28 cellular contexts compared by ENCODE assay signal in the genomic region with DNA sequence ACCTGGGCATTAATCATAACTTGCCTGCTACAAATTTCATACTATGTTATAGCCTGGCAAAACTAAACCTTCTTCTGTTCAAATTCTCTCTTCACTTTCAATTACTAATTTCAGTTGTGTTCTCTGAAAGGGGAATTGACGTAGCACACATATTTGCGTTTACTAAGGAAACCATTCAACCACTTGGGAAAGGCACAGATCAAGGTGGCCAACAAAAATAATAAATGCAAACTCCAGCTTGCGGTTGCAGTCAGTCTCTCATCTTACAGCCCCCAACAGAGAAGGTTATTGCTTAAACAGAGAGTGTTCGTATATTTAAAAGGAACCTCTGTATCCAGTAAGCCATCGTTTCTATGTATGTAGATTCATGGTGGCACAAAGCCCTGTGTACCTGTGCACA. TPM values are rescaled to one million over a fixed set of nuclear protein-coding genes. Genes with fewer than 3 reads are reported as not detected.
DNase-seq lines count a peak whose midpoint lies in the region; ATAC-seq, FAIRE-seq and TF ChIP-seq lines count a peak whose summit lies in the region.
"Had no signal": no experiment of that assay in that cellular context is flagged by ENCODE, and none has a peak within 500 bp of the region (broad histone marks: within the 10 kb centered on the region; RNA-seq: fewer than 3 reads in every experiment).

No MANE protein-coding gene starts in this region.

- H3K27ac Mint-ChIP-seq in astrocyte (ENCODE audit: unreplicated experiment), result no peak overlapping the region
- H3K27ac Mint-ChIP-seq: CD4-positive, alpha-beta memory T cell had no signal

- H3K27me3 ChIP-seq in astrocyte (ENCODE audit: insufficient read depth, low read length), result no peaks in the 10 kb centered on the region

- H3K27me3 Mint-ChIP-seq in astrocyte (ENCODE audit: low read depth, unreplicated experiment), result no peaks in the 10 kb centered on the region

- H3K9ac ChIP-seq in astrocyte (ENCODE audit: low read length), result no peak overlapping the region
- H3K9ac ChIP-seq: BLaER1 treated with 17β-estradiol and CSF1 and Interleukin-3, amounts not matched to agents 10 nM and 100 nM had no signal

- no peaks in the 10 kb centered on the region for H3K9me3 Mint-ChIP-seq in astrocyte (ENCODE audit: unreplicated experiment)

- peak; percentile 49 for ATAC-seq in HG03280 (IDR thresholded peaks at IDR 0.05; ENCODE audit: unreplicated experiment)
- ATAC-seq: A549, HCT116, K562 had no signal

- peaks cover 37% of the 10 kb centered on the region for H3K4me1 ChIP-seq in astrocyte (ENCODE audit: insufficient read depth, low read length)

- H3K36me3 ChIP-seq in astrocyte (ENCODE audit: insufficient read depth, low read length), result no peaks in the 10 kb centered on the region
- H3K36me3 ChIP-seq: BLaER1 treated with 17β-estradiol and CSF1 and Interleukin-3, amounts not matched to agents 10 nM and 100 nM had no signal

- H3K4me2 ChIP-seq in astrocyte (ENCODE audit: low read length), result peak overlapping the region; percentile 82
- H3K4me2 ChIP-seq: A549; BLaER1 treated with 17β-estradiol and CSF1 and Interleukin-3, amounts not matched to agents 10 nM and 100 nM had no signal

- FAIRE-seq in astrocyte (lab: Jason Lieb, UNC), result no peak
- FAIRE-seq: A549, HTR-8/SVneo, K562, RCC 7860 had no signal

- H3K36me3 Mint-ChIP-seq in astrocyte (ENCODE audit: low read depth, unreplicated experiment), result no peaks in the 10 kb centered on the region
- H3K36me3 Mint-ChIP-seq: CD4-positive, alpha-beta memory T cell had no signal

- peak; percentile 41 for DNase-seq in astrocyte (ENCODE audit: low read depth)
- peak; percentile 60 for DNase-seq in fibroblast of mammary gland (ENCODE audit: low read depth)
- no peak for DNase-seq in ecto neural progenitor cell (ENCODE audit: low spot score)
- DNase-seq in activated naive CD4-positive, alpha-beta T cell (lab: John Stamatoyannopoulos, UW), result no peak
- DNase-seq in substantia nigra (lab: John Stamatoyannopoulos, UW), result no peak
- DNase-seq in DMS53 (lab: John Stamatoyannopoulos, UW), result no peak
- DNase-seq: AML-193; CD4-positive, alpha-beta memory T cell; COR-L47; DMS79; EL; GDM1; Kasumi-1; MV-4-11; NCI-H1105; NCI-H1436 treated with DMSO at 0.1 percent for 48 hours; NCI-H187 treated with DMSO at 0.1 percent for 48 hours; NCI-H524 treated with DMSO at 0.1 percent for 48 hours; OCI-M1; SIG-M5 had no signal

- no peaks in the 10 kb centered on the region for H4K20me1 ChIP-seq in astrocyte (ENCODE audit: insufficient read depth, low read length)
- H4K20me1 ChIP-seq: BLaER1 treated with 17β-estradiol and CSF1 and Interleukin-3, amounts not matched to agents 10 nM and 100 nM had no signal

- H3K9me3 ChIP-seq in astrocyte (ENCODE audit: insufficient read depth, low read depth, low read length), result no peaks in the 10 kb centered on the region
- H3K9me3 ChIP-seq: A549 had no signal

- H2AFZ ChIP-seq in astrocyte (ENCODE audit: low read depth, low read length), result no peak overlapping the region

- TF ChIP-seq CTCF in astrocyte (IDR thresholded peaks at IDR 0.05; ENCODE audit: insufficient read depth, low read depth, low read length) (no peak), fibroblast of mammary gland (conservative IDR thresholded peaks at IDR 0.05; ENCODE audit: control insufficient read depth, insufficient read depth, low read depth, low read length) (no peak)

- H3K79me2 ChIP-seq in astrocyte (ENCODE audit: insufficient read depth, low read length), result peaks cover 62% of the 10 kb centered on the region

- H3K27ac ChIP-seq in astrocyte (ENCODE audit: low read depth, low read length) (peak overlapping the region; percentile 2), substantia nigra (ENCODE audit: low read depth, low read length, poor library complexity, severe bottlenecking) (no peak overlapping the region)
- H3K27ac ChIP-seq: A549; BLaER1 treated with 17β-estradiol and CSF1 and Interleukin-3, amounts not matched to agents 10 nM and 100 nM; SK-N-MC had no signal

- H3K4me3 Mint-ChIP-seq in astrocyte (ENCODE audit: unreplicated experiment), result no peak overlapping the region
- H3K4me3 Mint-ChIP-seq: CD4-positive, alpha-beta memory T cell had no signal

- H3K4me3 ChIP-seq in astrocyte (ENCODE audit: insufficient read depth, low read depth, low read length) (no peak overlapping the region), fibroblast of mammary gland (ENCODE audit: control insufficient read depth, low read depth, low read length) (no peak overlapping the region)
- H3K4me3 ChIP-seq: A549; BLaER1 treated with 17β-estradiol and CSF1 and Interleukin-3, amounts not matched to agents 10 nM and 100 nM; K562; SK-N-MC had no signal

- H3K4me1 Mint-ChIP-seq in astrocyte (ENCODE audit: low read depth, unreplicated experiment), result peaks cover 32% of the 10 kb centered on the region

RNA-seq across cellular contexts. Expression of gene SRPX, which starts 4.0 kb away (rescaled TPM):
- total RNA-seq in astrocyte, result 60.1 and 67.7 TPM in 2 replicates
- total RNA-seq: CD4-positive, alpha-beta memory T cell had no signal

Comparison
In these comparisons a context has a peak if more than half of its experiments do, and no peak if none do; other contexts are left out.
1. DNase-seq: peak in astrocyte (single experiment) and fibroblast of mammary gland (single experiment); none in ecto neural progenitor cell (single experiment), activated naive CD4-positive, alpha-beta T cell (0 of 4), substantia nigra (0 of 49) and DMS53 (single experiment).